ENCODE assay signal across 1 cellular context in the genomic region with DNA sequence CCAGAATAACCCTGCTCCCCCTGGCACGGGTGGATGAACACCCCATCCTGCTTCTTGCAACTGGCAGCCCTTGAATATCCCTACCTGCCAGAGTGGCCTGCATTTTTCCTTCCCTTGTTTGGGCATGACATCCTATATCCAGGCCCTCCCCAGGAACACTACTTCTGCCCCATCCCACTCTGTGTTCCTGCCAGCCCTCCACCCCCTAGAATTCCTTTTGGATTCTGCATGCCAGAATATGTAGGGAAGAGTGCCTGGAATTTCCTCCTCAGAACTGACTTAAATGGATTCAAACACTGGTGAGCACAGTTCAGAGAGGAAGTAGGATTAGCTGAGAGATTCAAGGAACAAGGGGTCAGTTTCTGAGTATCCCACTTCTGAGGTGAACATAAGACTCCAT.
TF ChIP-seq lines count a peak whose summit lies in the region.

No MANE protein-coding gene starts in this region.

TF ChIP-seq in WTC11, 78 proteins besides CTCF, POLR2A, EP300 and RAD21 (continued from another document):
- TF ChIP-seq, protein P1, sequence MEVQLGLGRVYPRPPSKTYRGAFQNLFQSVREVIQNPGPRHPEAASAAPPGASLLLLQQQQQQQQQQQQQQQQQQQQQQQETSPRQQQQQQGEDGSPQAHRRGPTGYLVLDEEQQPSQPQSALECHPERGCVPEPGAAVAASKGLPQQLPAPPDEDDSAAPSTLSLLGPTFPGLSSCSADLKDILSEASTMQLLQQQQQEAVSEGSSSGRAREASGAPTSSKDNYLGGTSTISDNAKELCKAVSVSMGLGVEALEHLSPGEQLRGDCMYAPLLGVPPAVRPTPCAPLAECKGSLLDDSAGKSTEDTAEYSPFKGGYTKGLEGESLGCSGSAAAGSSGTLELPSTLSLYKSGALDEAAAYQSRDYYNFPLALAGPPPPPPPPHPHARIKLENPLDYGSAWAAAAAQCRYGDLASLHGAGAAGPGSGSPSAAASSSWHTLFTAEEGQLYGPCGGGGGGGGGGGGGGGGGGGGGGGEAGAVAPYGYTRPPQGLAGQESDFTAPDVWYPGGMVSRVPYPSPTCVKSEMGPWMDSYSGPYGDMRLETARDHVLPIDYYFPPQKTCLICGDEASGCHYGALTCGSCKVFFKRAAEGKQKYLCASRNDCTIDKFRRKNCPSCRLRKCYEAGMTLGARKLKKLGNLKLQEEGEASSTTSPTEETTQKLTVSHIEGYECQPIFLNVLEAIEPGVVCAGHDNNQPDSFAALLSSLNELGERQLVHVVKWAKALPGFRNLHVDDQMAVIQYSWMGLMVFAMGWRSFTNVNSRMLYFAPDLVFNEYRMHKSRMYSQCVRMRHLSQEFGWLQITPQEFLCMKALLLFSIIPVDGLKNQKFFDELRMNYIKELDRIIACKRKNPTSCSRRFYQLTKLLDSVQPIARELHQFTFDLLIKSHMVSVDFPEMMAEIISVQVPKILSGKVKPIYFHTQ (CRISPR knock-in tag; IDR thresholded peaks at IDR 0.05) = no peak
- TF ChIP-seq, protein P2, sequence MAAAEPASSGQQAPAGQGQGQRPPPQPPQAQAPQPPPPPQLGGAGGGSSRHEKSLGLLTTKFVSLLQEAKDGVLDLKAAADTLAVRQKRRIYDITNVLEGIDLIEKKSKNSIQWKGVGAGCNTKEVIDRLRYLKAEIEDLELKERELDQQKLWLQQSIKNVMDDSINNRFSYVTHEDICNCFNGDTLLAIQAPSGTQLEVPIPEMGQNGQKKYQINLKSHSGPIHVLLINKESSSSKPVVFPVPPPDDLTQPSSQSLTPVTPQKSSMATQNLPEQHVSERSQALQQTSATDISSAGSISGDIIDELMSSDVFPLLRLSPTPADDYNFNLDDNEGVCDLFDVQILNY (CRISPR knock-in tag; IDR thresholded peaks at IDR 0.05) = no peak
- TF ChIP-seq, protein P3, sequence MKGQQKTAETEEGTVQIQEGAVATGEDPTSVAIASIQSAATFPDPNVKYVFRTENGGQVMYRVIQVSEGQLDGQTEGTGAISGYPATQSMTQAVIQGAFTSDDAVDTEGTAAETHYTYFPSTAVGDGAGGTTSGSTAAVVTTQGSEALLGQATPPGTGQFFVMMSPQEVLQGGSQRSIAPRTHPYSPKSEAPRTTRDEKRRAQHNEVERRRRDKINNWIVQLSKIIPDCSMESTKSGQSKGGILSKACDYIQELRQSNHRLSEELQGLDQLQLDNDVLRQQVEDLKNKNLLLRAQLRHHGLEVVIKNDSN (CRISPR knock-in tag; IDR thresholded peaks at IDR 0.05) = no peak
- TF ChIP-seq TEAD4 (CRISPR knock-in tag; IDR thresholded peaks at IDR 0.05) (peak; percentile 38; the same call in 1 of the 2 replicates), TEAD1 (CRISPR knock-in tag; IDR thresholded peaks at IDR 0.05) (peak; percentile 84; the same call in 1 of the 2 replicates), PRRX2 (CRISPR knock-in tag; IDR thresholded peaks at IDR 0.05) (no peak), JUN (CRISPR knock-in tag; IDR thresholded peaks at IDR 0.05) (no peak), MXD4 (CRISPR knock-in tag; IDR thresholded peaks at IDR 0.05; ENCODE audit: borderline replicate concordance) (no peak), ETV6 (CRISPR knock-in tag; IDR thresholded peaks at IDR 0.05) (peak; percentile 65), OVOL2 (CRISPR knock-in tag; IDR thresholded peaks at IDR 0.05; ENCODE audit: borderline replicate concordance) (no peak), IRF2 (CRISPR knock-in tag; IDR thresholded peaks at IDR 0.05; ENCODE audit: borderline replicate concordance, low read depth) (no peak), ZNF671 (CRISPR knock-in tag; IDR thresholded peaks at IDR 0.05) (no peak), ZNF317 (CRISPR knock-in tag; IDR thresholded peaks at IDR 0.05; ENCODE audit: borderline replicate concordance, low read depth) (no peak), GRHL2 (CRISPR knock-in tag; IDR thresholded peaks at IDR 0.05; ENCODE audit: insufficient replicate concordance, severe bottlenecking) (no peak)
- TF ChIP-seq, protein P4, sequence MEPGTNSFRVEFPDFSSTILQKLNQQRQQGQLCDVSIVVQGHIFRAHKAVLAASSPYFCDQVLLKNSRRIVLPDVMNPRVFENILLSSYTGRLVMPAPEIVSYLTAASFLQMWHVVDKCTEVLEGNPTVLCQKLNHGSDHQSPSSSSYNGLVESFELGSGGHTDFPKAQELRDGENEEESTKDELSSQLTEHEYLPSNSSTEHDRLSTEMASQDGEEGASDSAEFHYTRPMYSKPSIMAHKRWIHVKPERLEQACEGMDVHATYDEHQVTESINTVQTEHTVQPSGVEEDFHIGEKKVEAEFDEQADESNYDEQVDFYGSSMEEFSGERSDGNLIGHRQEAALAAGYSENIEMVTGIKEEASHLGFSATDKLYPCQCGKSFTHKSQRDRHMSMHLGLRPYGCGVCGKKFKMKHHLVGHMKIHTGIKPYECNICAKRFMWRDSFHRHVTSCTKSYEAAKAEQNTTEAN (CRISPR knock-in tag; IDR thresholded peaks at IDR 0.05) = no peak
- TF ChIP-seq, protein P5, sequence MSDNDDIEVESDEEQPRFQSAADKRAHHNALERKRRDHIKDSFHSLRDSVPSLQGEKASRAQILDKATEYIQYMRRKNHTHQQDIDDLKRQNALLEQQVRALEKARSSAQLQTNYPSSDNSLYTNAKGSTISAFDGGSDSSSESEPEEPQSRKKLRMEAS (CRISPR knock-in tag; IDR thresholded peaks at IDR 0.05) = no peak
- TF ChIP-seq, protein P6, sequence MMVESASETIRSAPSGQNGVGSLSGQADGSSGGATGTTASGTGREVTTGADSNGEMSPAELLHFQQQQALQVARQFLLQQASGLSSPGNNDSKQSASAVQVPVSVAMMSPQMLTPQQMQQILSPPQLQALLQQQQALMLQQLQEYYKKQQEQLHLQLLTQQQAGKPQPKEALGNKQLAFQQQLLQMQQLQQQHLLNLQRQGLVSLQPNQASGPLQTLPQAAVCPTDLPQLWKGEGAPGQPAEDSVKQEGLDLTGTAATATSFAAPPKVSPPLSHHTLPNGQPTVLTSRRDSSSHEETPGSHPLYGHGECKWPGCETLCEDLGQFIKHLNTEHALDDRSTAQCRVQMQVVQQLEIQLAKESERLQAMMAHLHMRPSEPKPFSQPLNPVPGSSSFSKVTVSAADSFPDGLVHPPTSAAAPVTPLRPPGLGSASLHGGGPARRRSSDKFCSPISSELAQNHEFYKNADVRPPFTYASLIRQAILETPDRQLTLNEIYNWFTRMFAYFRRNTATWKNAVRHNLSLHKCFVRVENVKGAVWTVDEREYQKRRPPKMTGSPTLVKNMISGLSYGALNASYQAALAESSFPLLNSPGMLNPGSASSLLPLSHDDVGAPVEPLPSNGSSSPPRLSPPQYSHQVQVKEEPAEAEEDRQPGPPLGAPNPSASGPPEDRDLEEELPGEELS (CRISPR knock-in tag; IDR thresholded peaks at IDR 0.05) = no peak
- TF ChIP-seq, protein P7, sequence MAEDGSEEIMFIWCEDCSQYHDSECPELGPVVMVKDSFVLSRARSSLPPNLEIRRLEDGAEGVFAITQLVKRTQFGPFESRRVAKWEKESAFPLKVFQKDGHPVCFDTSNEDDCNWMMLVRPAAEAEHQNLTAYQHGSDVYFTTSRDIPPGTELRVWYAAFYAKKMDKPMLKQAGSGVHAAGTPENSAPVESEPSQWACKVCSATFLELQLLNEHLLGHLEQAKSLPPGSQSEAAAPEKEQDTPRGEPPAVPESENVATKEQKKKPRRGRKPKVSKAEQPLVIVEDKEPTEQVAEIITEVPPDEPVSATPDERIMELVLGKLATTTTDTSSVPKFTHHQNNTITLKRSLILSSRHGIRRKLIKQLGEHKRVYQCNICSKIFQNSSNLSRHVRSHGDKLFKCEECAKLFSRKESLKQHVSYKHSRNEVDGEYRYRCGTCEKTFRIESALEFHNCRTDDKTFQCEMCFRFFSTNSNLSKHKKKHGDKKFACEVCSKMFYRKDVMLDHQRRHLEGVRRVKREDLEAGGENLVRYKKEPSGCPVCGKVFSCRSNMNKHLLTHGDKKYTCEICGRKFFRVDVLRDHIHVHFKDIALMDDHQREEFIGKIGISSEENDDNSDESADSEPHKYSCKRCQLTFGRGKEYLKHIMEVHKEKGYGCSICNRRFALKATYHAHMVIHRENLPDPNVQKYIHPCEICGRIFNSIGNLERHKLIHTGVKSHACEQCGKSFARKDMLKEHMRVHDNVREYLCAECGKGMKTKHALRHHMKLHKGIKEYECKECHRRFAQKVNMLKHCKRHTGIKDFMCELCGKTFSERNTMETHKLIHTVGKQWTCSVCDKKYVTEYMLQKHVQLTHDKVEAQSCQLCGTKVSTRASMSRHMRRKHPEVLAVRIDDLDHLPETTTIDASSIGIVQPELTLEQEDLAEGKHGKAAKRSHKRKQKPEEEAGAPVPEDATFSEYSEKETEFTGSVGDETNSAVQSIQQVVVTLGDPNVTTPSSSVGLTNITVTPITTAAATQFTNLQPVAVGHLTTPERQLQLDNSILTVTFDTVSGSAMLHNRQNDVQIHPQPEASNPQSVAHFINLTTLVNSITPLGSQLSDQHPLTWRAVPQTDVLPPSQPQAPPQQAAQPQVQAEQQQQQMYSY (CRISPR knock-in tag; IDR thresholded peaks at IDR 0.05) = no peak
- TF ChIP-seq, protein P8, sequence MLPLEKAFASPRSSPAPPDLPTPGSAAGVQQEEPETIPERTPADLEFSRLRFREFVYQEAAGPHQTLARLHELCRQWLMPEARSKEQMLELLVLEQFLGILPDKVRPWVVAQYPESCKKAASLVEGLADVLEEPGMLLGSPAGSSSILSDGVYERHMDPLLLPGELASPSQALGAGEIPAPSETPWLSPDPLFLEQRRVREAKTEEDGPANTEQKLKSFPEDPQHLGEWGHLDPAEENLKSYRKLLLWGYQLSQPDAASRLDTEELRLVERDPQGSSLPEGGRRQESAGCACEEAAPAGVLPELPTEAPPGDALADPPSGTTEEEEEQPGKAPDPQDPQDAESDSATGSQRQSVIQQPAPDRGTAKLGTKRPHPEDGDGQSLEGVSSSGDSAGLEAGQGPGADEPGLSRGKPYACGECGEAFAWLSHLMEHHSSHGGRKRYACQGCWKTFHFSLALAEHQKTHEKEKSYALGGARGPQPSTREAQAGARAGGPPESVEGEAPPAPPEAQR (CRISPR knock-in tag; IDR thresholded peaks at IDR 0.05) = peak; percentile 5; the same call in 1 of the 2 replicates
- TF ChIP-seq, protein P9, sequence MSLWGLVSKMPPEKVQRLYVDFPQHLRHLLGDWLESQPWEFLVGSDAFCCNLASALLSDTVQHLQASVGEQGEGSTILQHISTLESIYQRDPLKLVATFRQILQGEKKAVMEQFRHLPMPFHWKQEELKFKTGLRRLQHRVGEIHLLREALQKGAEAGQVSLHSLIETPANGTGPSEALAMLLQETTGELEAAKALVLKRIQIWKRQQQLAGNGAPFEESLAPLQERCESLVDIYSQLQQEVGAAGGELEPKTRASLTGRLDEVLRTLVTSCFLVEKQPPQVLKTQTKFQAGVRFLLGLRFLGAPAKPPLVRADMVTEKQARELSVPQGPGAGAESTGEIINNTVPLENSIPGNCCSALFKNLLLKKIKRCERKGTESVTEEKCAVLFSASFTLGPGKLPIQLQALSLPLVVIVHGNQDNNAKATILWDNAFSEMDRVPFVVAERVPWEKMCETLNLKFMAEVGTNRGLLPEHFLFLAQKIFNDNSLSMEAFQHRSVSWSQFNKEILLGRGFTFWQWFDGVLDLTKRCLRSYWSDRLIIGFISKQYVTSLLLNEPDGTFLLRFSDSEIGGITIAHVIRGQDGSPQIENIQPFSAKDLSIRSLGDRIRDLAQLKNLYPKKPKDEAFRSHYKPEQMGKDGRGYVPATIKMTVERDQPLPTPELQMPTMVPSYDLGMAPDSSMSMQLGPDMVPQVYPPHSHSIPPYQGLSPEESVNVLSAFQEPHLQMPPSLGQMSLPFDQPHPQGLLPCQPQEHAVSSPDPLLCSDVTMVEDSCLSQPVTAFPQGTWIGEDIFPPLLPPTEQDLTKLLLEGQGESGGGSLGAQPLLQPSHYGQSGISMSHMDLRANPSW (CRISPR knock-in tag; conservative IDR thresholded peaks at IDR 0.05; ENCODE audit: low read depth) = no peak
